In genomic region chr12:12892670-12893290, GRCh38 we compare ENCODE assay signal across 14 cellular contexts. TPM values are rescaled to one million over a fixed set of nuclear protein-coding genes. Genes with fewer than 3 reads are reported as not detected.
A peak's percentile ranks its signal among the peaks of the same experiment; 100 is the strongest.
DNase-seq lines count a peak whose midpoint lies in the region; ATAC-seq and TF ChIP-seq lines count a peak whose summit lies in the region.
"Had no signal": no experiment of that assay in that cellular context is flagged by ENCODE, and none has a peak within 500 bp of the region (broad histone marks: within the 10 kb centered on the region; RNA-seq: fewer than 3 reads in every experiment).

No MANE protein-coding gene starts in this region.

- POLR2A ChIA-PET in HEK293T (lab: Yijun Ruan, JAX), result interaction anchor here (3.9 kb wide), 1 partner anchor 56 kb away, joined by 24 read pairs; no protein-coding TSS in a partner anchor

- H3K27ac ChIP-seq in SJCRH30, result no peak overlapping the region
- H3K27ac ChIP-seq: C4-2B, cardiac muscle cell, parathyroid adenoma had no signal

- CTCF ChIA-PET in HEK293T (lab: Yijun Ruan, JAX), result interaction anchor here (0.6 to 1.1 kb wide), 2 partner anchors 56 to 163 kb away, joined by 3 to 7 read pairs; no protein-coding TSS in a partner anchor

- H3K4me1 ChIP-seq in SJCRH30, result peaks cover 4% of the 10 kb centered on the region; the same call in 1 of the 2 replicates
- H3K4me1 ChIP-seq: parathyroid adenoma had no signal

- ATAC-seq in GM21447 (IDR thresholded peaks at IDR 0.05; ENCODE audit: unreplicated experiment) (no peak), HG03159 (IDR thresholded peaks at IDR 0.05; ENCODE audit: unreplicated experiment) (no peak)

- H3K4me3 ChIP-seq in SJCRH30 (peak overlapping the region; percentile 56), fibroblast of villous mesenchyme (ENCODE audit: low read depth, low read length) (peak overlapping the region; percentile 80), retinal pigment epithelial cell (ENCODE audit: low read length) (peak overlapping the region; percentile 70)
- H3K4me3 ChIP-seq: cardiac muscle cell, HAP-1 had no signal

- TF ChIP-seq CTCF in fibroblast of villous mesenchyme (IDR thresholded peaks at IDR 0.05; ENCODE audit: insufficient read depth, low read depth, low read length) (no peak), retinal pigment epithelial cell (conservative IDR thresholded peaks at IDR 0.05; ENCODE audit: low read depth, low read length) (no peak)

- DNase-seq in EL (peak; percentile 34), SJCRH30 (no peak), fibroblast of villous mesenchyme (ENCODE audit: low read depth) (no peak), retinal pigment epithelial cell (ENCODE audit: low read depth) (no peak), T1000 (lab: John Stamatoyannopoulos, UW) (no peak), HEK293T (ENCODE audit: extremely low spot score) (no peak)
- DNase-seq: Karpas-422, NCI-H226 had no signal

- no peaks in the 10 kb centered on the region for H3K27me3 ChIP-seq in SJCRH30

- no peaks in the 10 kb centered on the region for H3K9me3 ChIP-seq in SJCRH30 (replicated peaks)
- H3K9me3 ChIP-seq: HAP-1 had no signal

- H3K36me3 ChIP-seq in SJCRH30, result no peaks in the 10 kb centered on the region
- H3K36me3 ChIP-seq: cardiac muscle cell, HAP-1 had no signal

TF ChIP-seq in HEK293T, 16 proteins besides CTCF, POLR2A, EP300 and RAD21:
- TF ChIP-seq ZNF384 (IDR thresholded peaks at IDR 0.05) (no peak), L3MBTL2 (conservative IDR thresholded peaks at IDR 0.05) (no peak), ELF4 (IDR thresholded peaks at IDR 0.05) (no peak), BHLHE40 (IDR thresholded peaks at IDR 0.05; ENCODE audit: borderline replicate concordance) (no peak), TARDBP (IDR thresholded peaks at IDR 0.05) (no peak), ARNT (IDR thresholded peaks at IDR 0.05) (no peak), LEF1 (IDR thresholded peaks at IDR 0.05; ENCODE audit: borderline replicate concordance) (no peak), NFRKB (IDR thresholded peaks at IDR 0.05) (no peak)

RNA-seq across cellular contexts. Expression of gene GPRC5A, which starts 1.4 kb away (rescaled TPM):
- 15.6 and 18.0 TPM in 2 replicates for total RNA-seq in SJCRH30 (2014; rRNA removed; shearing (Covaris generic))
- total RNA-seq in fibroblast of villous mesenchyme, result 25.8 and 127 TPM in 2 replicates

RNA-seq across cellular contexts. Expression of gene GPRC5D, which starts 59.2 kb away (rescaled TPM):
- total RNA-seq in SJCRH30 (2014; rRNA removed; shearing (Covaris generic)), result not detected in 2 replicates
- not detected in 2 replicates for total RNA-seq in fibroblast of villous mesenchyme
- total RNA-seq: cardiac muscle cell had no signal
